1 cellular context compared by ENCODE assay signal in genomic region chr2:54572636-54573531, GRCh38.
TF ChIP-seq lines count a peak whose summit lies in the region.

No MANE protein-coding gene starts in this region.

TF ChIP-seq in K562, 482 proteins besides CTCF, POLR2A, EP300 and RAD21 (continued from another document):
- TF ChIP-seq BRD4 (IDR thresholded peaks at IDR 0.05) (0 out of 2 replicates have a peak, but pooled peaks have one; percentile 7), JUND (IDR thresholded peaks at IDR 0.05; ENCODE audit: borderline replicate concordance, low read depth, low read length) (peak; percentile 36; the same call in 1 of the 2 replicates), JUND (tag; IDR thresholded peaks at IDR 0.05; ENCODE audit: borderline replicate concordance, low read depth, low read length) (no peak; the same call in 2 of the 3 replicates), MEIS2 (IDR thresholded peaks at IDR 0.05; ENCODE audit: partially characterized antibody) (peak; percentile 60), HNRNPK (IDR thresholded peaks at IDR 0.05; ENCODE audit: low read depth, low read length, poor library complexity, severe bottlenecking) (no peak), VEZF1 (CRISPR knock-in tag; IDR thresholded peaks at IDR 0.05) (0 out of 2 replicates have a peak, but pooled peaks have one; percentile 5), SNIP1 (IDR thresholded peaks at IDR 0.05; ENCODE audit: low read depth) (no peak), MYBL2 (IDR thresholded peaks at IDR 0.05; ENCODE audit: low read depth) (0 out of 2 replicates have a peak, but pooled peaks have one; percentile 13), MYBL2 (CRISPR knock-in tag; IDR thresholded peaks at IDR 0.05; ENCODE audit: borderline replicate concordance) (no peak), KHSRP (IDR thresholded peaks at IDR 0.05) (no peak), ZNF644 (tag; IDR thresholded peaks at IDR 0.05; ENCODE audit: low read depth) (no peak), ATF3 (IDR thresholded peaks at IDR 0.05) (peak; percentile 61; the same call in 1 of the 2 replicates), ATF3 (CRISPR knock-in tag; conservative IDR thresholded peaks at IDR 0.05) (no peak), THRB (CRISPR knock-in tag; conservative IDR thresholded peaks at IDR 0.05) (no peak), HEY1 (CRISPR knock-in tag; IDR thresholded peaks at IDR 0.05; ENCODE audit: borderline replicate concordance) (no peak), THRA (IDR thresholded peaks at IDR 0.05) (no peak), NFRKB (IDR thresholded peaks at IDR 0.05; ENCODE audit: low read depth) (0 out of 2 replicates have a peak, but pooled peaks have one; percentile 32), ZBTB7A (IDR thresholded peaks at IDR 0.05; ENCODE audit: borderline replicate concordance, control insufficient read depth, low read depth, low read length) (peak; percentile 13; the same call in 1 of the 2 replicates), MNT (conservative IDR thresholded peaks at IDR 0.05) (0 out of 4 replicates have a peak, but pooled peaks of 1 of the 2 experiments have one; percentile 2), NCOR1 (IDR thresholded peaks at IDR 0.05) (no peak), DPF2 (IDR thresholded peaks at IDR 0.05) (0 out of 2 replicates have a peak, but pooled peaks have one; percentile 37), CTBP1 (IDR thresholded peaks at IDR 0.05; ENCODE audit: borderline replicate concordance) (peak; percentile 1; the same call in 1 of the 2 replicates), GABPA (tag; conservative IDR thresholded peaks at IDR 0.05; ENCODE audit: low read depth) (0 out of 2 replicates have a peak, but pooled peaks have one; percentile 25), CCAR2 (IDR thresholded peaks at IDR 0.05; ENCODE audit: low read depth, low read length) (no peak), ZNF76 (CRISPR knock-in tag; IDR thresholded peaks at IDR 0.05; ENCODE audit: borderline replicate concordance) (no peak), SOX6 (IDR thresholded peaks at IDR 0.05) (peak; percentile 53; the same call in 1 of the 2 replicates), ZNF134 (CRISPR knock-in tag; conservative IDR thresholded peaks at IDR 0.05) (no peak), RBFOX2 (IDR thresholded peaks at IDR 0.05; ENCODE audit: low read depth, low read length) (0 out of 2 replicates have a peak, but pooled peaks have one; percentile 16), ARNT (IDR thresholded peaks at IDR 0.05) (peak in 1 of 2 experiments; percentile 57; a peak in 1 of 4 replicates), FUS (optimal IDR thresholded peaks at IDR 0.05; ENCODE audit: low read depth, low read length) (no peak), JUN (IDR thresholded peaks at IDR 0.05; ENCODE audit: borderline replicate concordance, low read depth, low read length) (peak; percentile 66; the same call in 1 of the 2 replicates), JUN (CRISPR knock-in tag; IDR thresholded peaks at IDR 0.05; ENCODE audit: borderline replicate concordance) (no peak), ZNF785 (CRISPR knock-in tag; IDR thresholded peaks at IDR 0.05) (no peak), E2F6 (IDR thresholded peaks at IDR 0.05; ENCODE audit: borderline replicate concordance in 1 of 2, extremely low read depth in 1 of 2, insufficient read depth in 1 of 2, insufficient read length in 1 of 2, low read depth in 1 of 2, low read length in 1 of 2, poor library complexity in 1 of 2, severe bottlenecking in 1 of 2) (no peak), PRMT5 (CRISPR knock-in tag; IDR thresholded peaks at IDR 0.05) (no peak), ZMIZ1 (IDR thresholded peaks at IDR 0.05; ENCODE audit: low read depth in 2 of 2, low read length in 2 of 2) (0 out of 4 replicates have a peak, but pooled peaks of 1 of the 2 experiments have one; percentile 7), CEBPG (CRISPR knock-in tag; IDR thresholded peaks at IDR 0.05) (no peak), CEBPG (tag; conservative IDR thresholded peaks at IDR 0.05 in 1 of 2, IDR thresholded peaks at IDR 0.05 in 1 of 2) (0 out of 4 replicates have a peak, but pooled peaks of 1 of the 2 experiments have one; percentile 24), SMAD3 (CRISPR knock-in tag; conservative IDR thresholded peaks at IDR 0.05) (no peak), EHMT2 (IDR thresholded peaks at IDR 0.05) (no peak), HDAC6 (IDR thresholded peaks at IDR 0.05; ENCODE audit: low read depth, low read length) (no peak), ZNF668 (CRISPR knock-in tag; IDR thresholded peaks at IDR 0.05) (no peak), ZNF184 (CRISPR knock-in tag; IDR thresholded peaks at IDR 0.05) (no peak), BDP1 (IDR thresholded peaks at IDR 0.05; ENCODE audit: insufficient read depth, insufficient read length) (no peak), NR2C2 (CRISPR knock-in tag; IDR thresholded peaks at IDR 0.05) (no peak), NR2C2 (tag; IDR thresholded peaks at IDR 0.05) (peak; percentile 57; the same call in 1 of the 2 replicates), THAP12 (CRISPR knock-in tag; IDR thresholded peaks at IDR 0.05) (no peak), ZNF717 (CRISPR knock-in tag; IDR thresholded peaks at IDR 0.05) (no peak), ERF (CRISPR knock-in tag; IDR thresholded peaks at IDR 0.05) (no peak), BHLHE40 (IDR thresholded peaks at IDR 0.05; ENCODE audit: low read length) (no peak)
